ENCODE assay signal across 31 cellular contexts in genomic region chr2:149278146-149278878, GRCh38. TPM values are rescaled to one million over a fixed set of nuclear protein-coding genes. Genes with fewer than 3 reads are reported as not detected.
A peak's percentile ranks its signal among the peaks of the same experiment; 100 is the strongest.
DNase-seq lines count a peak whose midpoint lies in the region; ATAC-seq, FAIRE-seq and TF ChIP-seq lines count a peak whose summit lies in the region.
"Had no signal": no experiment of that assay in that cellular context is flagged by ENCODE, and none has a peak within 500 bp of the region (broad histone marks: within the 10 kb centered on the region; RNA-seq: fewer than 3 reads in every experiment).

No MANE protein-coding gene starts in this region.

- ATAC-seq in left lobe of liver = no peak
- no peak for ATAC-seq in GM19035 (IDR thresholded peaks at IDR 0.05; ENCODE audit: unreplicated experiment)
- ATAC-seq: activated T-helper 17 cell treated with anti-CD3 and anti-CD28 coated beads, Interleukin-2, amount 50 U/mL, for 72 hours; body of pancreas; natural killer cell treated with Interleukin-12 subunit alpha and Interleukin-12 subunit beta and Interleukin-15 and Interleukin-18, amount 100 ng/mL, for 72 hours; pancreas had no signal

- DNase-seq in BJ (ENCODE audit: low read depth) (peak; percentile 32), LHCN-M2 (ENCODE audit: low read depth) (peak; percentile 15), cerebellar cortex (ENCODE audit: low spot score) (peak; percentile 50), nephron progenitor cell (peak; percentile 18), left lobe of liver (ENCODE audit: low spot score) (no peak), GM12892 (ENCODE audit: insufficient read length) (no peak), NCI-H128 (lab: John Stamatoyannopoulos, UW; ENCODE audit: unreplicated experiment) (no peak)
- DNase-seq: ACHN; activated B cell treated with CpG ODN at 0.5 μM for 24 hours; activated CD4-positive, alpha-beta memory T cell treated with anti-CD3 and anti-CD28 coated beads for 36 hours; activated CD8-positive, alpha-beta memory T cell treated with anti-CD3 and anti-CD28 coated beads, Interleukin-2, amount 50 U/mL, for 48 hours; body of pancreas; Calu3; DND-41; left ventricle myocardium inferior; NCI-H1105; NCI-H510A; NK-92 treated with Interleukin-12 subunit alpha and Interleukin-12 subunit beta, amount 100 ng/mL, for 24 hours; pancreas; PC-9; SHP77; stimulated activated naive CD4-positive, alpha-beta T cell treated with Interleukin-2 at 50 U/mL for 16 hours had no signal

- no peak for TF ChIP-seq POLR2A in GM12892 (IDR thresholded peaks at IDR 0.05; ENCODE audit: low read depth, low read length)

- no peaks in the 10 kb centered on the region for H3K36me3 ChIP-seq in BJ (ENCODE audit: control insufficient read depth, insufficient read depth, low read length)
- H3K36me3 ChIP-seq: left ventricle myocardium inferior, pancreas, right atrium auricular region, thoracic aorta had no signal

- peaks cover 4% of the 10 kb centered on the region for H3K36me3 Mint-ChIP-seq in nephron progenitor cell (ENCODE audit: low read depth)
- H3K36me3 Mint-ChIP-seq: activated CD4-positive, alpha-beta memory T cell treated with anti-CD3 and anti-CD28 coated beads for 36 hours; activated naive CD8-positive, alpha-beta T cell; CD14-positive monocyte; mesothelial cell of epicardium; natural killer cell treated with Interleukin-12 subunit alpha and Interleukin-12 subunit beta and Interleukin-15 and Interleukin-18, amount 100 ng/mL, for 72 hours had no signal

- TF ChIP-seq CTCF in BJ (IDR thresholded peaks at IDR 0.05; ENCODE audit: insufficient read depth, low read depth, low read length) = no peak
- no peak for TF ChIP-seq CTCF in nephron progenitor cell (IDR thresholded peaks at IDR 0.05)

- no peaks in the 10 kb centered on the region for H3K27me3 Mint-ChIP-seq in nephron progenitor cell (ENCODE audit: low read depth, poor library complexity)
- H3K27me3 Mint-ChIP-seq: activated B cell treated with CpG ODN at 0.5 μM for 24 hours had no signal

- peak overlapping the region; percentile 84 for H3K27ac Mint-ChIP-seq in nephron progenitor cell
- H3K27ac Mint-ChIP-seq: activated B cell treated with CpG ODN at 0.5 μM for 24 hours; activated CD4-positive, alpha-beta memory T cell treated with anti-CD3 and anti-CD28 coated beads for 36 hours; activated naive CD8-positive, alpha-beta T cell; activated T-helper 17 cell treated with anti-CD3 and anti-CD28 coated beads, Interleukin-2, amount 50 U/mL, for 72 hours; CD14-positive monocyte; mesothelial cell of epicardium; natural killer cell treated with Interleukin-12 subunit alpha and Interleukin-12 subunit beta and Interleukin-15 and Interleukin-18, amount 100 ng/mL, for 72 hours had no signal

- POLR2A ChIA-PET in BJ (lab: Charles Lee) = interaction anchor here (0.7 kb wide), 1 partner anchor 30 kb away, joined by 3 read pairs; no protein-coding TSS in a partner anchor

- H3K4me1 Mint-ChIP-seq in nephron progenitor cell = peaks cover 57% of the 10 kb centered on the region
- H3K4me1 Mint-ChIP-seq: activated B cell treated with CpG ODN at 0.5 μM for 24 hours; activated T-helper 17 cell treated with anti-CD3 and anti-CD28 coated beads, Interleukin-2, amount 50 U/mL, for 72 hours; CD14-positive monocyte had no signal

- no peak overlapping the region for H3K4me3 ChIP-seq in BJ (ENCODE audit: low read depth, low read length)
- H3K4me3 ChIP-seq: body of pancreas, left ventricle myocardium inferior, pancreas, PC-9, right atrium auricular region, thoracic aorta had no signal

- no peak for FAIRE-seq in GM12892 (lab: Jason Lieb, UNC)
- FAIRE-seq: H54, pancreas had no signal

- H3K27me3 ChIP-seq in BJ (ENCODE audit: control insufficient read depth, insufficient read depth, low read length) = 0 out of 2 replicates have a peak, but pooled peaks cover under 1% of the 10 kb centered on the region
- H3K27me3 ChIP-seq: body of pancreas, pancreas, right atrium auricular region had no signal

- peak overlapping the region; percentile 53 for H3K4me3 Mint-ChIP-seq in nephron progenitor cell
- H3K4me3 Mint-ChIP-seq: activated B cell treated with CpG ODN at 0.5 μM for 24 hours; activated CD4-positive, alpha-beta memory T cell treated with anti-CD3 and anti-CD28 coated beads for 36 hours; activated naive CD8-positive, alpha-beta T cell; activated T-helper 17 cell treated with anti-CD3 and anti-CD28 coated beads, Interleukin-2, amount 50 U/mL, for 72 hours; CD14-positive monocyte; mesothelial cell of epicardium; natural killer cell treated with Interleukin-12 subunit alpha and Interleukin-12 subunit beta and Interleukin-15 and Interleukin-18, amount 100 ng/mL, for 72 hours had no signal

- H3K9me3 Mint-ChIP-seq in nephron progenitor cell = peaks cover 8% of the 10 kb centered on the region
- H3K9me3 Mint-ChIP-seq: activated B cell treated with CpG ODN at 0.5 μM for 24 hours; activated CD4-positive, alpha-beta memory T cell treated with anti-CD3 and anti-CD28 coated beads for 36 hours; mesothelial cell of epicardium had no signal

- CTCF ChIA-PET in BJ (lab: Yijun Ruan, JAX) = no interaction called here

RNA-seq across cellular contexts. Expression of gene LYPD6, which starts 52.1 kb away (rescaled TPM):
- polyA plus RNA-seq in BJ (2011; rRNA removed) = 7.1 and 9.4 TPM in 2 replicates
- 9.8 TPM in 2 replicates for polyA minus RNA-seq in BJ (2011; rRNA and poly(A)+ RNA removed)
- total RNA-seq in LHCN-M2 (2014; rRNA removed) (14.0 and 16.6 TPM in 2 replicates), left lobe of liver (0.25 TPM)
- 12.0 TPM for polyA plus RNA-seq in LHCN-M2 (2012)
- 0.49 TPM for polyA plus RNA-seq in GM12892 (2012; ENCODE audit: missing spikeins)
- total RNA-seq: activated B cell treated with CpG ODN at 0.5 μM for 24 hours; activated CD4-positive, alpha-beta memory T cell treated with anti-CD3 and anti-CD28 coated beads for 36 hours; activated T-helper 17 cell treated with anti-CD3 and anti-CD28 coated beads, Interleukin-2, amount 50 U/mL, for 72 hours; natural killer cell treated with Interleukin-12 subunit alpha and Interleukin-12 subunit beta and Interleukin-15 and Interleukin-18, amount 100 ng/mL, for 72 hours had no signal
- polyA plus RNA-seq: CD14-positive monocyte had no signal

Comparison
In these comparisons a context has a peak if more than half of its experiments do, and no peak if none do; other contexts are left out.
1. DNase-seq: peak in BJ (single experiment), LHCN-M2 (single experiment), cerebellar cortex (single experiment) and nephron progenitor cell (single experiment); none in left lobe of liver (single experiment), GM12892 (single experiment) and NCI-H128 (single experiment).
2. RNA of gene LYPD6, which starts 52.1 kb away (total RNA-seq): 14.0 to 16.6 TPM in LHCN-M2; 0.25 TPM in left lobe of liver (single experiment); every median in the first group is over 10 times any median in the second.